In the genomic region with DNA sequence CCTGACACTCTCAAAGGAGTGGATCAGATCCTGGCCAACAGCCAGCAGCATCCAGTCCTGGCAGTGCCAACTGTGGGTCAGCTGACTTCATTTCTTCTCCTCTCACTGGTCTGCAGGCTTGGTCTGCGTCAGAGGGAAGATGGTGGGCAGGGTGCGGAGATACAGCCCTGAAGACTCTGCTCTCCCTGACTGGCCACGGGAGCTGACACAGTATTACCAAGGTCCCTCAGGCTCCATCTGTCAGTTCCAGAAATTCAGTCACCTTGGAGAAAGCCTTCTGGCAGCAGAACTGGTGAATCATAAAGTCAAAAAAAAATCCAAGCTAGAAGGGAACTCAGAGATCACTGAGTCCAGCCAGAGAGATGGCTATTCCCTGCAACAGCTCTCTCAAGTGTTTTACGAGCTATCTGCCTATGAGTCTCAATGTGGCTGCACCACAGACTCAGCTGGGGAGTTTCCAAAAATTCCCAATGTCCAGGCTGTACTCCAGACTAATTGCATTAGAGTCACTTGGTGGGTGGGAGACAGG, we compare ENCODE assay signal across 15 cellular contexts. TPM values are rescaled to one million over a fixed set of nuclear protein-coding genes. Genes with fewer than 3 reads are reported as not detected.
DNase-seq lines count a peak whose midpoint lies in the region; ATAC-seq, FAIRE-seq and TF ChIP-seq lines count a peak whose summit lies in the region.
"Had no signal": no experiment of that assay in that cellular context is flagged by ENCODE, and none has a peak within 500 bp of the region (broad histone marks: within the 10 kb centered on the region; RNA-seq: fewer than 3 reads in every experiment).

No MANE protein-coding gene starts in this region.

- H3K27me3 ChIP-seq in A673 (replicated peaks; ENCODE audit: insufficient read depth, low read depth, low read length, poor library complexity) = no peaks in the 10 kb centered on the region
- H3K27me3 ChIP-seq: BLaER1 treated with 17β-estradiol and CSF1 and Interleukin-3, amounts not matched to agents 10 nM and 100 nM; uterus had no signal

- H3K27ac ChIP-seq in A549 (peak overlapping the region in 1 of 2 experiments; percentile 39; a peak in 2 of 6 replicates), A673 (ENCODE audit: low read depth, low read length, poor library complexity, severe bottlenecking) (no peak overlapping the region)
- H3K27ac ChIP-seq: uterus had no signal

- 69% methylated on average over 4 of the region's 4 CpGs for WGBS in A549 (ENCODE audit: missing lambda C conversion rate)

- ATAC-seq in A549 = no peak
- ATAC-seq in left colon = peak; percentile 19
- ATAC-seq in HG03354 (IDR thresholded peaks at IDR 0.05; ENCODE audit: poor library complexity, severe bottlenecking, unreplicated experiment) = no peak
- ATAC-seq: T-helper 17 cell had no signal

- H3K4me2 ChIP-seq in A549 = peak overlapping the region; percentile 4

- POLR2A ChIA-PET in A549 (lab: Yijun Ruan, JAX) = interaction anchor here (0.6 to 4.5 kb wide), 4 partner anchors 8 to 57 kb away, joined by 3 to 15 read pairs (median 4); a partner anchor contains a TSS
- POLR2A ChIA-PET in A673 (lab: Charles Lee; ENCODE audit: low non-redundant PET) = no interaction called here

- DNase-seq in A549 (ENCODE audit: low read depth in 1 of 2, low spot score in 1 of 2) (no peak), H54 (ENCODE audit: insufficient read length, low spot score) (peak; percentile 47), amniotic epithelial cell (ENCODE audit: low read depth) (peak; percentile 51), left colon (peak in 1 of 2 donors; percentile 30), MV-4-11 (lab: John Stamatoyannopoulos, UW) (no peak), A673 (ENCODE audit: low spot score) (no peak), HPDE6-E6E7 (ENCODE audit: extremely low spot score) (no peak)
- DNase-seq: activated naive CD4-positive, alpha-beta T cell treated with anti-CD3 and anti-CD28 coated beads, Interleukin-2, amount 10 ng/mL, durations not matched to agents 7 days and 5 days; GF-D8; hypothalamus; NCI-H1694; T-helper 17 cell; uterus had no signal

- H3K4me3 ChIP-seq in A549 (no peak overlapping the region), A673 (ENCODE audit: low read depth, low read length, poor library complexity, severe bottlenecking) (no peak overlapping the region)
- H3K4me3 ChIP-seq: BLaER1 treated with 17β-estradiol and CSF1 and Interleukin-3, amounts not matched to agents 10 nM and 100 nM; uterus had no signal

- intact Hi-C loops in left colon (cut with DNase I, micrococcal nuclease) = no loop called here
- intact Hi-C loops in A673 (cut with micrococcal nuclease; ENCODE audit: unreplicated experiment) = no loop called here

- CTCF ChIA-PET in A549 (lab: Yijun Ruan, JAX) (interaction anchor here (0.6 to 10.1 kb wide), 13 partner anchors 9 to 1816 kb away, joined by 3 to 244 read pairs (median 4); a partner anchor contains a TSS), A673 (lab: Charles Lee) (no interaction called here)

- BruUV-seq in A673 (replicated peaks; lab: Mats Ljungman, UMichigan) = no TSS peak

- no peak for TF ChIP-seq EP300 in A549 (IDR thresholded peaks at IDR 0.05)

- TF ChIP-seq RAD21 in A549 (conservative IDR thresholded peaks at IDR 0.05 in 1 of 2, IDR thresholded peaks at IDR 0.05 in 1 of 2) = no peak

- FAIRE-seq in A549 (lab: Jason Lieb, UNC) = no peak
- no peak for FAIRE-seq in H54 (lab: Jason Lieb, UNC)

- H3K9me3 ChIP-seq in A549 (no peaks in the 10 kb centered on the region), A673 (ENCODE audit: low read depth, low read length, poor library complexity, severe bottlenecking) (no peaks in the 10 kb centered on the region)
- H3K9me3 ChIP-seq: BLaER1 treated with 17β-estradiol and CSF1 and Interleukin-3, amounts not matched to agents 10 nM and 100 nM; uterus had no signal

- TF ChIP-seq CTCF in A549 (IDR thresholded peaks at IDR 0.05) (no peak), A673 (conservative IDR thresholded peaks at IDR 0.05; ENCODE audit: low read depth, low read length) (no peak)

- no peak for TF ChIP-seq POLR2A in A549 (IDR thresholded peaks at IDR 0.05; ENCODE audit: low read length)
- no peak for TF ChIP-seq POLR2A in H54 (IDR thresholded peaks at IDR 0.05; ENCODE audit: low read depth, low read length)

- H3K4me1 ChIP-seq in A549 (peaks cover 15% of the 10 kb centered on the region), A673 (ENCODE audit: insufficient read depth, low read length, poor library complexity, severe bottlenecking) (peaks cover 4% of the 10 kb centered on the region)
- H3K4me1 ChIP-seq: uterus had no signal

- no peaks in the 10 kb centered on the region for H3K36me3 ChIP-seq in A673 (ENCODE audit: insufficient read depth, low read length, poor library complexity, severe bottlenecking)
- H3K36me3 ChIP-seq: BLaER1 treated with 17β-estradiol and CSF1 and Interleukin-3, amounts not matched to agents 10 nM and 100 nM; uterus had no signal

TF ChIP-seq in A549, 52 proteins besides CTCF, POLR2A, EP300 and RAD21 (continues in another document):
- TF ChIP-seq FOSB (CRISPR knock-in tag; IDR thresholded peaks at IDR 0.05) (no peak), POLR2AphosphoS2 (conservative IDR thresholded peaks at IDR 0.05; ENCODE audit: low read length) (no peak), KDM5A (IDR thresholded peaks at IDR 0.05) (no peak), KDM1A (IDR thresholded peaks at IDR 0.05; ENCODE audit: low read depth) (no peak), HEYL (CRISPR knock-in tag; IDR thresholded peaks at IDR 0.05) (no peak), RCOR1 (IDR thresholded peaks at IDR 0.05; ENCODE audit: low read depth, low read length) (no peak), SMC3 (IDR thresholded peaks at IDR 0.05) (no peak)
- TF ChIP-seq, protein P1, sequence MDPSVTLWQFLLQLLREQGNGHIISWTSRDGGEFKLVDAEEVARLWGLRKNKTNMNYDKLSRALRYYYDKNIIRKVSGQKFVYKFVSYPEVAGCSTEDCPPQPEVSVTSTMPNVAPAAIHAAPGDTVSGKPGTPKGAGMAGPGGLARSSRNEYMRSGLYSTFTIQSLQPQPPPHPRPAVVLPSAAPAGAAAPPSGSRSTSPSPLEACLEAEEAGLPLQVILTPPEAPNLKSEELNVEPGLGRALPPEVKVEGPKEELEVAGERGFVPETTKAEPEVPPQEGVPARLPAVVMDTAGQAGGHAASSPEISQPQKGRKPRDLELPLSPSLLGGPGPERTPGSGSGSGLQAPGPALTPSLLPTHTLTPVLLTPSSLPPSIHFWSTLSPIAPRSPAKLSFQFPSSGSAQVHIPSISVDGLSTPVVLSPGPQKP (IDR thresholded peaks at IDR 0.05; ENCODE audit: low read depth, low read length) = no peak
- TF ChIP-seq, protein P2, sequence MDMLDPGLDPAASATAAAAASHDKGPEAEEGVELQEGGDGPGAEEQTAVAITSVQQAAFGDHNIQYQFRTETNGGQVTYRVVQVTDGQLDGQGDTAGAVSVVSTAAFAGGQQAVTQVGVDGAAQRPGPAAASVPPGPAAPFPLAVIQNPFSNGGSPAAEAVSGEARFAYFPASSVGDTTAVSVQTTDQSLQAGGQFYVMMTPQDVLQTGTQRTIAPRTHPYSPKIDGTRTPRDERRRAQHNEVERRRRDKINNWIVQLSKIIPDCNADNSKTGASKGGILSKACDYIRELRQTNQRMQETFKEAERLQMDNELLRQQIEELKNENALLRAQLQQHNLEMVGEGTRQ (IDR thresholded peaks at IDR 0.05) = no peak
- TF ChIP-seq, protein P3, sequence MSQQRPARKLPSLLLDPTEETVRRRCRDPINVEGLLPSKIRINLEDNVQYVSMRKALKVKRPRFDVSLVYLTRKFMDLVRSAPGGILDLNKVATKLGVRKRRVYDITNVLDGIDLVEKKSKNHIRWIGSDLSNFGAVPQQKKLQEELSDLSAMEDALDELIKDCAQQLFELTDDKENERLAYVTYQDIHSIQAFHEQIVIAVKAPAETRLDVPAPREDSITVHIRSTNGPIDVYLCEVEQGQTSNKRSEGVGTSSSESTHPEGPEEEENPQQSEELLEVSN (IDR thresholded peaks at IDR 0.05; ENCODE audit: borderline replicate concordance, low read depth) = no peak
- TF ChIP-seq, protein P4, sequence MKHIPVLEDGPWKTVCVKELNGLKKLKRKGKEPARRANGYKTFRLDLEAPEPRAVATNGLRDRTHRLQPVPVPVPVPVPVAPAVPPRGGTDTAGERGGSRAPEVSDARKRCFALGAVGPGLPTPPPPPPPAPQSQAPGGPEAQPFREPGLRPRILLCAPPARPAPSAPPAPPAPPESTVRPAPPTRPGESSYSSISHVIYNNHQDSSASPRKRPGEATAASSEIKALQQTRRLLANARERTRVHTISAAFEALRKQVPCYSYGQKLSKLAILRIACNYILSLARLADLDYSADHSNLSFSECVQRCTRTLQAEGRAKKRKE (CRISPR knock-in tag; IDR thresholded peaks at IDR 0.05; ENCODE audit: low read depth) = no peak

RNA-seq across cellular contexts. Expression of a gene that starts 27.9 kb away (rescaled TPM):
- polyA plus RNA-seq in A549 (2011; rRNA removed) = 0.04 TPM in 1 of 2 replicates, not detected in the other
- polyA plus RNA-seq in A549 (2012; cell fraction: cytosol; rRNA removed) = 0.04 and 0.12 TPM in 2 replicates
- polyA plus RNA-seq in A549 (2012; cell fraction: nucleus; rRNA removed) = 0.16 and 0.20 TPM in 2 replicates
- 0.06 to 0.08 TPM (median 0.08 TPM) in 3 replicates for polyA plus RNA-seq in A549 (2017; fragmentation: RNase III; extraction: RNeasy Plus Mini Kit Qiagen cat#74134 plus additional on column Dnase treatment)
- polyA minus RNA-seq in A549 (2011; rRNA and poly(A)+ RNA removed) = not detected in 2 replicates
- under 1 TPM; 0.56 to 0.73 TPM for total RNA-seq in left colon
- 0.24 and 0.39 TPM in 2 replicates for total RNA-seq in A673 (2021)
- total RNA-seq: T-helper 17 cell had no signal

RNA-seq across cellular contexts. Expression of a gene that starts 30.1 kb away (rescaled TPM):
- 16.2 and 16.8 TPM in 2 replicates for polyA plus RNA-seq in A549 (2011; rRNA removed)
- 12.6 and 14.8 TPM in 2 replicates for polyA plus RNA-seq in A549 (2012; cell fraction: cytosol; rRNA removed)
- polyA plus RNA-seq in A549 (2012; cell fraction: nucleus; rRNA removed) = 8.7 and 12.7 TPM in 2 replicates
- 6.6 to 8.4 TPM (median 7.4 TPM) in 3 replicates for polyA plus RNA-seq in A549 (2017; fragmentation: RNase III; extraction: RNeasy Plus Mini Kit Qiagen cat#74134 plus additional on column Dnase treatment)
- 21.0 and 23.0 TPM in 2 replicates for polyA minus RNA-seq in A549 (2011; rRNA and poly(A)+ RNA removed)
- 10 to 100 TPM; 19.0 to 27.7 TPM for total RNA-seq in left colon
- 7.6 and 11.9 TPM in 2 replicates for total RNA-seq in A673 (2021)

RNA-seq across cellular contexts. Expression of a gene that starts 57.4 kb away (rescaled TPM):
- polyA plus RNA-seq in A549 (2011; rRNA removed) (4.3 TPM in 2 replicates), A549 (2017; fragmentation: RNase III; extraction: RNeasy Plus Mini Kit Qiagen cat#74134 plus additional on column Dnase treatment) (2.5 to 2.7 TPM (median 2.6 TPM) in 3 replicates)
- 0.63 and 0.82 TPM in 2 replicates for polyA plus RNA-seq in A549 (2012; cell fraction: cytosol; rRNA removed)
- polyA plus RNA-seq in A549 (2012; cell fraction: nucleus; rRNA removed) = 0.56 and 0.95 TPM in 2 replicates
- polyA minus RNA-seq in A549 (2011; rRNA and poly(A)+ RNA removed) = 1.8 and 2.9 TPM in 2 replicates
- total RNA-seq in left colon (1 to 10 TPM; 1.3 to 1.8 TPM), A673 (2021) (6.3 TPM in 2 replicates)
- total RNA-seq: T-helper 17 cell had no signal

Comparison
In these comparisons a context has a peak if more than half of its experiments do, and no peak if none do; other contexts are left out.
1. DNase-seq: peak in H54 (single experiment) and amniotic epithelial cell (single experiment); none in A549 (0 of 2), MV-4-11 (single experiment), A673 (single experiment) and HPDE6-E6E7 (single experiment).